2 cellular contexts compared by ENCODE assay signal in genomic region chr13:41944635-41945401, GRCh38.
TF ChIP-seq lines count a peak whose summit lies in the region.

No MANE protein-coding gene starts in this region.

TF ChIP-seq in WTC11, 78 proteins besides CTCF, POLR2A, EP300 and RAD21:
- TF ChIP-seq ZNF512 (CRISPR knock-in tag; IDR thresholded peaks at IDR 0.05; ENCODE audit: borderline replicate concordance), result no peak
- TF ChIP-seq SMAD3 (CRISPR knock-in tag; IDR thresholded peaks at IDR 0.05; ENCODE audit: borderline replicate concordance), result no peak
- no peak for TF ChIP-seq SMAD4 (CRISPR knock-in tag; IDR thresholded peaks at IDR 0.05)
- no peak for TF ChIP-seq SP1 (CRISPR knock-in tag; conservative IDR thresholded peaks at IDR 0.05)
- no peak for TF ChIP-seq NR3C1 (CRISPR knock-in tag; conservative IDR thresholded peaks at IDR 0.05; ENCODE audit: low read depth)
- TF ChIP-seq ZNF396 (CRISPR knock-in tag; IDR thresholded peaks at IDR 0.05; ENCODE audit: borderline replicate concordance), result no peak
- TF ChIP-seq FOXK1 (CRISPR knock-in tag; IDR thresholded peaks at IDR 0.05), result no peak
- TF ChIP-seq ZNF671 (CRISPR knock-in tag; IDR thresholded peaks at IDR 0.05), result no peak
- TF ChIP-seq CREM (CRISPR knock-in tag; IDR thresholded peaks at IDR 0.05), result no peak
- TF ChIP-seq FOXP1 (CRISPR knock-in tag; IDR thresholded peaks at IDR 0.05; ENCODE audit: borderline replicate concordance), result no peak
- no peak for TF ChIP-seq AFF4 (CRISPR knock-in tag; IDR thresholded peaks at IDR 0.05; ENCODE audit: borderline replicate concordance)
- TF ChIP-seq ELF4 (CRISPR knock-in tag; IDR thresholded peaks at IDR 0.05; ENCODE audit: low read depth), result no peak
- no peak for TF ChIP-seq STAT6 (CRISPR knock-in tag; conservative IDR thresholded peaks at IDR 0.05; ENCODE audit: low read depth)
- TF ChIP-seq ZNF425 (CRISPR knock-in tag; conservative IDR thresholded peaks at IDR 0.05), result no peak
TF ChIP-seq in WTC11: peak in this region for 0.

TF ChIP-seq in HepG2, 621 proteins besides CTCF, POLR2A, EP300 and RAD21 (continued from another document and continues in another):
- TF ChIP-seq ZNF142 (CRISPR knock-in tag; IDR thresholded peaks at IDR 0.05) (no peak), AGO2 (optimal IDR thresholded peaks at IDR 0.05; ENCODE audit: low read depth, low read length) (no peak), PHB2 (IDR thresholded peaks at IDR 0.05; ENCODE audit: partially characterized antibody) (no peak), ZFY (CRISPR knock-in tag; IDR thresholded peaks at IDR 0.05) (no peak), EEA1 (CRISPR knock-in tag; IDR thresholded peaks at IDR 0.05; ENCODE audit: borderline replicate concordance) (no peak), ATF2 (CRISPR knock-in tag; IDR thresholded peaks at IDR 0.05) (no peak), ZNF878 (CRISPR knock-in tag; IDR thresholded peaks at IDR 0.05) (no peak), ELF1 (CRISPR knock-in tag; IDR thresholded peaks at IDR 0.05) (no peak), ZNF160 (CRISPR knock-in tag; IDR thresholded peaks at IDR 0.05) (no peak), ARHGAP35 (CRISPR knock-in tag; IDR thresholded peaks at IDR 0.05; ENCODE audit: borderline replicate concordance) (no peak), RERE (CRISPR knock-in tag; IDR thresholded peaks at IDR 0.05; ENCODE audit: low read depth) (no peak), REST (IDR thresholded peaks at IDR 0.05; ENCODE audit: borderline replicate concordance in 1 of 2, low read depth in 1 of 2, low read length in 2 of 2) (no peak), HNF1A (IDR thresholded peaks at IDR 0.05; ENCODE audit: low read depth) (no peak), HNF1A (CRISPR knock-in tag; IDR thresholded peaks at IDR 0.05; ENCODE audit: borderline replicate concordance) (peak; percentile 35; the same call in 1 of the 2 replicates), RBM22 (optimal IDR thresholded peaks at IDR 0.05; ENCODE audit: low read length) (no peak), ZNF260 (CRISPR knock-in tag; IDR thresholded peaks at IDR 0.05; ENCODE audit: borderline replicate concordance, low read depth) (no peak), ZNF546 (CRISPR knock-in tag; conservative IDR thresholded peaks at IDR 0.05) (no peak), FOXJ3 (CRISPR knock-in tag; IDR thresholded peaks at IDR 0.05; ENCODE audit: borderline replicate concordance) (peak; percentile 30; the same call in 1 of the 2 replicates), CREM (IDR thresholded peaks at IDR 0.05) (peak; percentile 40; the same call in 1 of the 2 replicates), CREM (CRISPR knock-in tag; IDR thresholded peaks at IDR 0.05) (no peak), ZNF335 (CRISPR knock-in tag; IDR thresholded peaks at IDR 0.05) (no peak), CREB1 (IDR thresholded peaks at IDR 0.05) (no peak), CREB1 (CRISPR knock-in tag; IDR thresholded peaks at IDR 0.05) (peak; percentile 20; the same call in 1 of the 2 replicates), HNF4A (CRISPR knock-in tag; IDR thresholded peaks at IDR 0.05) (peak; percentile 29), POGZ (CRISPR knock-in tag; IDR thresholded peaks at IDR 0.05) (no peak), FUBP1 (CRISPR knock-in tag; IDR thresholded peaks at IDR 0.05; ENCODE audit: borderline replicate concordance) (no peak), GATAD2A (CRISPR knock-in tag; IDR thresholded peaks at IDR 0.05) (peak; percentile 67), RXRB (CRISPR knock-in tag; IDR thresholded peaks at IDR 0.05; ENCODE audit: borderline replicate concordance) (0 out of 2 replicates have a peak, but pooled peaks have one; percentile 30)
